Comparison of ENCODE assay signal across 38 cellular contexts in genomic region chr7:75807452-75807851, GRCh38. TPM values are rescaled to one million over a fixed set of nuclear protein-coding genes. Genes with fewer than 3 reads are reported as not detected.
"Had no signal": no experiment of that assay in that cellular context is flagged by ENCODE, and none has a peak within 500 bp of the region (broad histone marks: within the 10 kb centered on the region; RNA-seq: fewer than 3 reads in every experiment).

No MANE protein-coding gene starts in this region.

- H3K4me3 ChIP-seq: adrenal gland, ascending aorta, body of pancreas, breast epithelium, cardiac muscle cell had no signal

- ATAC-seq: activated naive CD4-positive, alpha-beta T cell treated with anti-CD3 and anti-CD28 coated beads, Interleukin-2, amount 50 U/mL, for 72 hours; activated naive CD8-positive, alpha-beta T cell treated with anti-CD3 and anti-CD28 coated beads, Interleukin-2, amount 50 U/mL, for 24 hours; activated T-cell treated with anti-CD3 and anti-CD28 coated beads, Interleukin-2, amount 50 U/mL, for 4 hours; activated T-cell treated with anti-CD3 and anti-CD28 coated beads, Interleukin-2, amount 50 U/mL, for 72 hours; activated T-helper 17 cell treated with anti-CD3 and anti-CD28 coated beads, Interleukin-2, amount 50 U/mL, for 72 hours; body of pancreas had no signal

- H3K27ac ChIP-seq: adrenal gland, ascending aorta, body of pancreas, brain microvascular endothelial cell, breast epithelium, cardiac muscle cell had no signal

- H3K36me3 ChIP-seq: adrenal gland, ascending aorta, brain microvascular endothelial cell, breast epithelium, cardiac muscle cell had no signal

- DNase-seq: activated effector memory CD4-positive, alpha-beta T cell treated with anti-CD3 and anti-CD28 coated beads, Interleukin-2, amount 50 U/mL, for 16 hours; activated effector memory CD4-positive, alpha-beta T cell treated with Interleukin-2 at 50 U/mL for 16 hours; activated gamma-delta T cell; activated gamma-delta T cell treated with Interleukin-2 at 50 U/mL for 16 hours; activated naive CD4-positive, alpha-beta T cell; activated naive CD4-positive, alpha-beta T cell treated with anti-CD3 and anti-CD28 coated beads for 36 hours; activated naive CD4-positive, alpha-beta T cell treated with anti-CD3 and anti-CD28 coated beads, Interleukin-2, amount 10 ng/mL, durations not matched to agents 7 days and 5 days; activated naive CD4-positive, alpha-beta T cell treated with anti-CD3 and anti-CD28 coated beads, Interleukin-2, amount 50 U/mL, for 16 hours; activated naive CD4-positive, alpha-beta T cell treated with Interleukin-2 at 50 U/mL for 16 hours; activated naive CD8-positive, alpha-beta T cell treated with anti-CD3 and anti-CD28 coated beads for 36 hours; activated naive CD8-positive, alpha-beta T cell treated with anti-CD3 and anti-CD28 coated beads, Interleukin-2, amount 10 ng/mL, durations not matched to agents 7 days and 5 days; activated naive CD8-positive, alpha-beta T cell treated with anti-CD3 and anti-CD28 coated beads, Interleukin-2, amount 50 U/mL, for 24 hours; activated T-cell treated with anti-CD3 and anti-CD28 coated beads, Interleukin-2, amount 50 U/mL, for 24 hours; activated T-cell treated with anti-CD3 and anti-CD28 coated beads, Interleukin-2, amount 50 U/mL, for 4 hours; activated T-cell treated with anti-CD3 and anti-CD28 coated beads, Interleukin-2, amount 50 U/mL, for 48 hours; activated T-cell treated with anti-CD3 and anti-CD28 coated beads, Interleukin-2, amount 50 U/mL, for 72 hours; amniotic stem cell; amygdala; anterior cingulate cortex; aorta; body of pancreas; brain microvascular endothelial cell; caudate nucleus; central memory CD4-positive, alpha-beta T cell; cerebellar nuclear complex had no signal

- FAIRE-seq: astrocyte, bronchial epithelial cell had no signal

- H3K27me3 ChIP-seq: adrenal gland, ascending aorta, body of pancreas, brain microvascular endothelial cell, breast epithelium, cardiac muscle cell had no signal

- H3K4me1 ChIP-seq: adrenal gland, ascending aorta, body of pancreas, breast epithelium had no signal

RNA-seq across cellular contexts. Expression of gene CCL24, which starts 6.2 kb away (rescaled TPM):
- total RNA-seq: activated naive CD4-positive, alpha-beta T cell treated with anti-CD3 and anti-CD28 coated beads for 36 hours; activated naive CD4-positive, alpha-beta T cell treated with anti-CD3 and anti-CD28 coated beads, Interleukin-2, amount 50 U/mL, for 72 hours; activated naive CD8-positive, alpha-beta T cell treated with anti-CD3 and anti-CD28 coated beads for 36 hours; activated naive CD8-positive, alpha-beta T cell treated with anti-CD3 and anti-CD28 coated beads, Interleukin-2, amount 10 ng/mL, durations not matched to agents 7 days and 5 days; activated T-cell treated with anti-CD3 and anti-CD28 coated beads, Interleukin-2, amount 50 U/mL, for 4 hours; activated T-helper 1 cell treated with anti-CD3 and anti-CD28 coated beads, Interleukin-12 subunit alpha, Interleukin-12 subunit beta, Interleukin-2, Interleukin-4 antibody, amounts not matched to agents 30 ng/mL and 10 ng/mL and 1 ng/mL, durations not matched to agents 14 hours and 24 hours and 36 hours; activated T-helper 17 cell treated with anti-CD3 and anti-CD28 coated beads, Interleukin-2, amount 50 U/mL, for 72 hours; activated T-helper 2 cell treated with anti-CD3 and anti-CD28 coated beads, Interferon-gamma antibody, Interleukin-2, Interleukin-4, amounts not matched to agents 10 μg/mL and 5 μg/mL and 100 μg/mL, durations not matched to agents 14 hours and 24 hours and 36 hours; ascending aorta; astrocyte; body of pancreas; bronchial epithelial cell; cardiac muscle cell; cardiac septum; cerebellum; chondrocyte had no signal
- polyA plus RNA-seq: cardiac muscle cell had no signal

RNA-seq across cellular contexts. Expression of gene CCL26, which starts 35.4 kb away (rescaled TPM):
- total RNA-seq: activated naive CD4-positive, alpha-beta T cell treated with anti-CD3 and anti-CD28 coated beads for 36 hours; activated naive CD4-positive, alpha-beta T cell treated with anti-CD3 and anti-CD28 coated beads, Interleukin-2, amount 50 U/mL, for 72 hours; activated naive CD8-positive, alpha-beta T cell treated with anti-CD3 and anti-CD28 coated beads for 36 hours; activated naive CD8-positive, alpha-beta T cell treated with anti-CD3 and anti-CD28 coated beads, Interleukin-2, amount 10 ng/mL, durations not matched to agents 7 days and 5 days; activated T-cell treated with anti-CD3 and anti-CD28 coated beads, Interleukin-2, amount 50 U/mL, for 4 hours; activated T-helper 1 cell treated with anti-CD3 and anti-CD28 coated beads, Interleukin-12 subunit alpha, Interleukin-12 subunit beta, Interleukin-2, Interleukin-4 antibody, amounts not matched to agents 30 ng/mL and 10 ng/mL and 1 ng/mL, durations not matched to agents 14 hours and 24 hours and 36 hours; activated T-helper 17 cell treated with anti-CD3 and anti-CD28 coated beads, Interleukin-2, amount 50 U/mL, for 72 hours; ascending aorta; astrocyte; body of pancreas; bronchial epithelial cell; cardiac muscle cell; cerebellum; chondrocyte had no signal
- polyA plus RNA-seq: cardiac muscle cell had no signal
